ENCODE assay signal across 26 cellular contexts in the genomic region with DNA sequence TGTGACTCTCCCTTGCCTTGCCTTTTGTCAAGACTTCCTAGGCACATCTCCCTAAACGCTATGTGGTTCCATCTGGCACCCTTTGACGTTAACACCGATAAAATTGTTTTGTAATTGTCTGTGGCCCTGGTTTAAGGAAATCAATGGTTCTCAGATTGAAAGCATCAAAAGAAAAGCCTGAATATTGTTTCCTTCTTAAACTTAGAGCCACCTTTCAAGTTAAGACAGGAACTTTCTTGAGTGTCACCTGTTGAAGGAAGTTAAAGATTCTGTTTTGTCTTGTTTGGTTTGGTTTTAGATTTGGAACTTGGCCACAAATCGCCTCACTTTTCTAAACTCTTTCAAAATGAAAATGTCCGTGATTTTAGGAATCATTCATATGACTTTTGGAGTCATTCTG. TPM values are rescaled to one million over a fixed set of nuclear protein-coding genes. Genes with fewer than 3 reads are reported as not detected.
"Had no signal": no experiment of that assay in that cellular context is flagged by ENCODE, and none has a peak within 500 bp of the region (broad histone marks: within the 10 kb centered on the region; RNA-seq: fewer than 3 reads in every experiment).

No MANE protein-coding gene starts in this region.

- ATAC-seq: left lung; natural killer cell; stimulated activated naive B cell treated with anti-CD40 and anti-IgM and Interleukin-4, amounts not matched to agents 10 μg/mL and 1 μg/mL and 100 μg/mL, for 72 hours had no signal

- H3K27me3 Mint-ChIP-seq: activated B cell treated with CpG ODN at 0.5 μM for 24 hours; activated CD4-positive, alpha-beta T cell treated with anti-CD3 and anti-CD28 coated beads, Interleukin-2, amount 10 ng/mL, durations not matched to agents 24 days and 14 days; stimulated activated naive B cell treated with anti-CD40 and anti-IgM and Interleukin-4, amounts not matched to agents 10 μg/mL and 1 μg/mL and 100 μg/mL, for 72 hours had no signal

- H3K27ac ChIP-seq: brain microvascular endothelial cell, hepatocyte, left lung, ovary, prostate gland, thoracic aorta, upper lobe of left lung had no signal

- H3K4me3 ChIP-seq: hepatocyte, left lung, lung, ovary, prostate gland, thoracic aorta, upper lobe of left lung had no signal

- H3K4me1 ChIP-seq: prostate gland, upper lobe of left lung had no signal

- H3K9me3 Mint-ChIP-seq: activated B cell treated with CpG ODN at 0.5 μM for 24 hours; activated CD4-positive, alpha-beta T cell treated with anti-CD3 and anti-CD28 coated beads, Interleukin-2, amount 10 ng/mL, durations not matched to agents 24 days and 14 days; activated T-helper 1 cell treated with anti-CD3 and anti-CD28 coated beads, Interleukin-12 subunit alpha, Interleukin-12 subunit beta, Interleukin-2, Interleukin-4 antibody, amounts not matched to agents 30 ng/mL and 10 ng/mL and 1 ng/mL, durations not matched to agents 14 hours and 24 hours and 36 hours; natural killer cell; stimulated activated naive B cell treated with anti-CD40 and anti-IgM and Interleukin-4, amounts not matched to agents 10 μg/mL and 1 μg/mL and 100 μg/mL, for 72 hours; T-helper 1 cell treated with Interleukin-12 subunit alpha and Interleukin-12 subunit beta and Interleukin-4 antibody, amounts not matched to agents 30 μg/mL and 1 μg/mL, for 36 hours had no signal

- H3K9me3 ChIP-seq: left lung, ovary, prostate gland, SK-N-SH, thoracic aorta, upper lobe of left lung had no signal

- DNase-seq: activated B cell treated with CpG ODN at 0.5 μM for 24 hours; activated CD4-positive, alpha-beta T cell treated with anti-CD3 and anti-CD28 coated beads, Interleukin-2, amount 10 ng/mL, durations not matched to agents 24 days and 14 days; activated CD8-positive, alpha-beta memory T cell treated with anti-CD3 and anti-CD28 coated beads for 24 hours; activated CD8-positive, alpha-beta memory T cell treated with anti-CD3 and anti-CD28 coated beads, Interleukin-2, amount 50 U/mL, for 48 hours; aorta; brain microvascular endothelial cell; central memory CD4-positive, alpha-beta T cell; dermis blood vessel endothelial cell; effector CD8-positive, alpha-beta T cell; foreskin melanocyte; kidney glomerular epithelial cell; left lung; natural killer cell; ovary; SIG-M5; SK-N-SH; stimulated activated CD4-positive, alpha-beta T cell treated with anti-CD3 and anti-CD28 coated beads, Interleukin-2, amount 100 ng/mL, for 48 hours; stimulated activated CD8-positive, alpha-beta memory T cell treated with anti-CD3 and anti-CD28 coated beads, Interleukin-4, amount 100 ng/mL, for 48 hours; stimulated activated naive B cell treated with anti-CD40 and anti-IgM and Interleukin-4, amounts not matched to agents 10 μg/mL and 1 μg/mL and 100 μg/mL, for 72 hours; upper lobe of left lung had no signal

- H3K4me3 Mint-ChIP-seq: activated B cell treated with CpG ODN at 0.5 μM for 24 hours; activated CD4-positive, alpha-beta T cell treated with anti-CD3 and anti-CD28 coated beads, Interleukin-2, amount 10 ng/mL, durations not matched to agents 24 days and 14 days; activated T-helper 1 cell treated with anti-CD3 and anti-CD28 coated beads, Interleukin-12 subunit alpha, Interleukin-12 subunit beta, Interleukin-2, Interleukin-4 antibody, amounts not matched to agents 30 ng/mL and 10 ng/mL and 1 ng/mL, durations not matched to agents 14 hours and 24 hours and 36 hours; natural killer cell; stimulated activated naive B cell treated with anti-CD40 and anti-IgM and Interleukin-4, amounts not matched to agents 10 μg/mL and 1 μg/mL and 100 μg/mL, for 72 hours; T-helper 1 cell treated with Interleukin-12 subunit alpha and Interleukin-12 subunit beta and Interleukin-4 antibody, amounts not matched to agents 30 μg/mL and 1 μg/mL, for 36 hours had no signal

- H3K27ac Mint-ChIP-seq: activated B cell treated with CpG ODN at 0.5 μM for 24 hours; activated CD4-positive, alpha-beta T cell treated with anti-CD3 and anti-CD28 coated beads, Interleukin-2, amount 10 ng/mL, durations not matched to agents 24 days and 14 days; natural killer cell; stimulated activated naive B cell treated with anti-CD40 and anti-IgM and Interleukin-4, amounts not matched to agents 10 μg/mL and 1 μg/mL and 100 μg/mL, for 72 hours; T-helper 1 cell treated with Interleukin-12 subunit alpha and Interleukin-12 subunit beta and Interleukin-4 antibody, amounts not matched to agents 30 μg/mL and 1 μg/mL, for 36 hours had no signal

- H3K36me3 ChIP-seq: ovary had no signal

- H3K27me3 ChIP-seq: brain microvascular endothelial cell, hepatocyte, left lung, ovary, upper lobe of left lung had no signal

RNA-seq across cellular contexts. Expression of a gene that starts 14.8 kb away (rescaled TPM):
- total RNA-seq: dermis blood vessel endothelial cell had no signal
